In genomic region chr1:212528501-212528900, GRCh38 we compare ENCODE assay signal across 15 cellular contexts.
DNase-seq lines count a peak whose midpoint lies in the region; FAIRE-seq and TF ChIP-seq lines count a peak whose summit lies in the region.
"Had no signal": no experiment of that assay in that cellular context is flagged by ENCODE, and none has a peak within 500 bp of the region (broad histone marks: within the 10 kb centered on the region; RNA-seq: fewer than 3 reads in every experiment).

No MANE protein-coding gene starts in this region.

- DNase-seq in D721Med (ENCODE audit: insufficient read length, low spot score) (no peak), NCI-H524 (lab: John Stamatoyannopoulos, UW) (peak; percentile 12 to 79), WERI-Rb-1 (peak; percentile 30), glutamatergic neuron (no peak), nucleus accumbens (lab: John Stamatoyannopoulos, UW) (no peak), NOMO-1 treated with DMSO at 0.1 percent for 48 hours (lab: John Stamatoyannopoulos, UW; ENCODE audit: unreplicated experiment) (no peak), NCI-H510A treated with DMSO at 0.1 percent for 48 hours (lab: John Stamatoyannopoulos, UW) (no peak)
- no peak for DNase-seq in activated naive CD8-positive, alpha-beta T cell treated with anti-CD3 and anti-CD28 coated beads for 36 hours
- DNase-seq: ACHN; CD4-positive, CD25-positive, alpha-beta regulatory T cell; DMS153; GOT3; H9 had no signal

- TF ChIP-seq CTCF in D721Med (IDR thresholded peaks at IDR 0.05; ENCODE audit: insufficient read depth, missing control alignments) = no peak
- no peak for TF ChIP-seq CTCF in WERI-Rb-1 (IDR thresholded peaks at IDR 0.05; ENCODE audit: low read depth, low read length)
- no peak for TF ChIP-seq CTCF in glutamatergic neuron (IDR thresholded peaks at IDR 0.05; ENCODE audit: partially characterized antibody, unreplicated experiment)

- H3K27ac ChIP-seq in WERI-Rb-1 = no peak overlapping the region
- H3K27ac ChIP-seq: BLaER1 treated with 17β-estradiol and CSF1 and Interleukin-3, amounts not matched to agents 10 nM and 100 nM had no signal

- no peaks in the 10 kb centered on the region for H3K9me3 ChIP-seq in WERI-Rb-1 (ENCODE audit: severe bottlenecking)

- H3K9me3 Mint-ChIP-seq in glutamatergic neuron (ENCODE audit: unreplicated experiment) = peaks cover 9% of the 10 kb centered on the region
- H3K9me3 Mint-ChIP-seq in activated naive CD8-positive, alpha-beta T cell treated with anti-CD3 and anti-CD28 coated beads for 36 hours = no peaks in the 10 kb centered on the region
- H3K9me3 Mint-ChIP-seq: CD4-positive, CD25-positive, alpha-beta regulatory T cell; H9 had no signal

- no peak overlapping the region for H3K27ac Mint-ChIP-seq in glutamatergic neuron (ENCODE audit: unreplicated experiment)
- no peak overlapping the region for H3K27ac Mint-ChIP-seq in activated naive CD8-positive, alpha-beta T cell treated with anti-CD3 and anti-CD28 coated beads for 36 hours
- H3K27ac Mint-ChIP-seq: CD4-positive, CD25-positive, alpha-beta regulatory T cell; H9 had no signal

- peaks cover 7% of the 10 kb centered on the region for H3K4me1 Mint-ChIP-seq in glutamatergic neuron (ENCODE audit: low read depth, unreplicated experiment)
- H3K4me1 Mint-ChIP-seq in activated naive CD8-positive, alpha-beta T cell treated with anti-CD3 and anti-CD28 coated beads for 36 hours = no peaks in the 10 kb centered on the region
- H3K4me1 Mint-ChIP-seq: H9 had no signal

- peaks cover 2% of the 10 kb centered on the region for H3K27me3 Mint-ChIP-seq in glutamatergic neuron (ENCODE audit: unreplicated experiment)
- H3K27me3 Mint-ChIP-seq in activated naive CD8-positive, alpha-beta T cell treated with anti-CD3 and anti-CD28 coated beads for 36 hours = peaks cover 19% of the 10 kb centered on the region

- no peaks in the 10 kb centered on the region for H3K36me3 Mint-ChIP-seq in glutamatergic neuron (ENCODE audit: unreplicated experiment)
- no peaks in the 10 kb centered on the region for H3K36me3 Mint-ChIP-seq in activated naive CD8-positive, alpha-beta T cell treated with anti-CD3 and anti-CD28 coated beads for 36 hours
- H3K36me3 Mint-ChIP-seq: CD4-positive, CD25-positive, alpha-beta regulatory T cell had no signal

- H3K4me3 ChIP-seq in WERI-Rb-1 (ENCODE audit: low read depth, low read length) = no peak overlapping the region
- H3K4me3 ChIP-seq: BLaER1 treated with 17β-estradiol and CSF1 and Interleukin-3, amounts not matched to agents 10 nM and 100 nM had no signal

- peak; percentile 74 for FAIRE-seq in D721Med (lab: Jason Lieb, UNC)
- FAIRE-seq: GM12891 had no signal

- peak overlapping the region; percentile 63 for H3K4me3 Mint-ChIP-seq in glutamatergic neuron (ENCODE audit: unreplicated experiment)
- no peak overlapping the region for H3K4me3 Mint-ChIP-seq in activated naive CD8-positive, alpha-beta T cell treated with anti-CD3 and anti-CD28 coated beads for 36 hours
- H3K4me3 Mint-ChIP-seq: CD4-positive, CD25-positive, alpha-beta regulatory T cell; H9 had no signal

- H3K36me3 ChIP-seq in WERI-Rb-1 = no peaks in the 10 kb centered on the region
- H3K36me3 ChIP-seq: BLaER1 treated with 17β-estradiol and CSF1 and Interleukin-3, amounts not matched to agents 10 nM and 100 nM had no signal

- H3K27me3 ChIP-seq in WERI-Rb-1 (ENCODE audit: insufficient read depth, low read depth, severe bottlenecking) = no peaks in the 10 kb centered on the region
- H3K27me3 ChIP-seq: BLaER1 treated with 17β-estradiol and CSF1 and Interleukin-3, amounts not matched to agents 10 nM and 100 nM had no signal

Comparison
In these comparisons a context has a peak if more than half of its experiments do, and no peak if none do; other contexts are left out.
1. DNase-seq: peak in NCI-H524 (2 of 2) and WERI-Rb-1 (single experiment); none in D721Med (single experiment), glutamatergic neuron (single experiment), nucleus accumbens (0 of 56), activated naive CD8-positive, alpha-beta T cell treated with anti-CD3 and anti-CD28 coated beads for 36 hours (single experiment), NOMO-1 treated with DMSO at 0.1 percent for 48 hours (single experiment) and NCI-H510A treated with DMSO at 0.1 percent for 48 hours (single experiment).